In genomic region chr14:68822132-68822651, GRCh38 we compare ENCODE assay signal across 3 cellular contexts.
TF ChIP-seq lines count a peak whose summit lies in the region.

No MANE protein-coding gene starts in this region.

TF ChIP-seq in SK-N-SH, 30 proteins besides CTCF, POLR2A, EP300 and RAD21:
- TF ChIP-seq USF1 (IDR thresholded peaks at IDR 0.05; ENCODE audit: borderline replicate concordance, low read depth) (no peak), GABPA (IDR thresholded peaks at IDR 0.05; ENCODE audit: low read depth) (no peak), JUND (IDR thresholded peaks at IDR 0.05) (no peak), NRF1 (IDR thresholded peaks at IDR 0.05; ENCODE audit: low read depth, low read length) (no peak), FOXJ3 (CRISPR knock-in tag; IDR thresholded peaks at IDR 0.05) (no peak), EZH2phosphoT487 (IDR thresholded peaks at IDR 0.05; ENCODE audit: borderline replicate concordance, low read depth) (no peak), MEF2A (IDR thresholded peaks at IDR 0.05; ENCODE audit: borderline replicate concordance, low read depth) (no peak), MAX (IDR thresholded peaks at IDR 0.05; ENCODE audit: low read depth) (no peak)

TF ChIP-seq in SK-N-SH treated with all-trans-retinoic acid at 6 μM for 48 hours, 23 proteins besides CTCF, POLR2A, EP300 and RAD21:
- TF ChIP-seq BACH2 (CRISPR knock-in tag; IDR thresholded peaks at IDR 0.05; ENCODE audit: borderline replicate concordance) (no peak), ZNF8 (CRISPR knock-in tag; IDR thresholded peaks at IDR 0.05) (no peak), ZFP30 (CRISPR knock-in tag; IDR thresholded peaks at IDR 0.05) (no peak), OSR1 (CRISPR knock-in tag; IDR thresholded peaks at IDR 0.05) (no peak), ARNTL (CRISPR knock-in tag; IDR thresholded peaks at IDR 0.05; ENCODE audit: borderline replicate concordance, low read depth) (no peak), TSHZ2 (CRISPR knock-in tag; IDR thresholded peaks at IDR 0.05) (no peak), CSDC2 (CRISPR knock-in tag; IDR thresholded peaks at IDR 0.05) (no peak), GLIS3 (CRISPR knock-in tag; IDR thresholded peaks at IDR 0.05) (no peak), CREB5 (CRISPR knock-in tag; IDR thresholded peaks at IDR 0.05; ENCODE audit: low read depth) (no peak), TOX (CRISPR knock-in tag; IDR thresholded peaks at IDR 0.05; ENCODE audit: borderline replicate concordance) (no peak), ISL1 (CRISPR knock-in tag; IDR thresholded peaks at IDR 0.05) (no peak), PATZ1 (CRISPR knock-in tag; IDR thresholded peaks at IDR 0.05; ENCODE audit: borderline replicate concordance) (no peak), ESRRG (CRISPR knock-in tag; IDR thresholded peaks at IDR 0.05) (no peak), POU6F1 (CRISPR knock-in tag; IDR thresholded peaks at IDR 0.05; ENCODE audit: borderline replicate concordance, low read depth) (no peak), ZNF70 (CRISPR knock-in tag; IDR thresholded peaks at IDR 0.05) (no peak)

TF ChIP-seq in IMR-90, 13 proteins besides CTCF, POLR2A, EP300 and RAD21:
- TF ChIP-seq FOS (IDR thresholded peaks at IDR 0.05; ENCODE audit: low read depth, low read length) (no peak), CEBPB (IDR thresholded peaks at IDR 0.05; ENCODE audit: low read depth, low read length) (no peak), MXI1 (IDR thresholded peaks at IDR 0.05; ENCODE audit: borderline replicate concordance, low read depth, low read length) (no peak), ELK1 (IDR thresholded peaks at IDR 0.05; ENCODE audit: borderline replicate concordance, low read depth, low read length) (no peak), SMC3 (IDR thresholded peaks at IDR 0.05; ENCODE audit: low read depth, low read length) (no peak), RCOR1 (IDR thresholded peaks at IDR 0.05; ENCODE audit: insufficient replicate concordance, low read length) (no peak), RFX5 (IDR thresholded peaks at IDR 0.05; ENCODE audit: low read depth, low read length) (no peak), BHLHE40 (IDR thresholded peaks at IDR 0.05; ENCODE audit: low read depth, low read length) (no peak), CHD1 (IDR thresholded peaks at IDR 0.05; ENCODE audit: low read depth, low read length) (no peak), NFE2L2 (IDR thresholded peaks at IDR 0.05; ENCODE audit: low read depth, low read length) (no peak), USF2 (IDR thresholded peaks at IDR 0.05; ENCODE audit: low read depth, low read length) (no peak), MAFK (IDR thresholded peaks at IDR 0.05; ENCODE audit: low read depth, low read length) (no peak), MAZ (IDR thresholded peaks at IDR 0.05; ENCODE audit: borderline replicate concordance, low read depth, low read length) (no peak)
